ENCODE assay signal across 11 cellular contexts in genomic region chr9:111994831-111995458, GRCh38.
DNase-seq lines count a peak whose midpoint lies in the region; ATAC-seq, FAIRE-seq and TF ChIP-seq lines count a peak whose summit lies in the region.
"Had no signal": no experiment of that assay in that cellular context is flagged by ENCODE, and none has a peak within 500 bp of the region (broad histone marks: within the 10 kb centered on the region; RNA-seq: fewer than 3 reads in every experiment).

No MANE protein-coding gene starts in this region.

- H2BK15ac ChIP-seq in H9 (ENCODE audit: low read depth, low read length): no peak overlapping the region

- H3K27ac Mint-ChIP-seq in T-cell (peak overlapping the region; percentile 52 to 56), H9 (no peak overlapping the region)

- H3K56ac ChIP-seq in H9 (ENCODE audit: insufficient read length, low read depth, low read length): no peak overlapping the region

- no peaks in the 10 kb centered on the region for H4K20me1 ChIP-seq in H9 (ENCODE audit: control insufficient read depth, insufficient read depth, insufficient read length)

- H3K14ac ChIP-seq in H9 (ENCODE audit: insufficient read depth, low read length): no peak overlapping the region

- no peak overlapping the region for H3K4me3 ChIP-seq in left lung
- H3K4me3 ChIP-seq: sigmoid colon had no signal

- DNase-seq in T-cell (no peak), left lung (no peak), H9 (no peak), superior temporal gyrus (ENCODE audit: extremely low spot score) (no peak), D721Med (ENCODE audit: insufficient read length, low spot score) (no peak)
- DNase-seq: brain microvascular endothelial cell, NCI-H2171, sigmoid colon had no signal

- intact Hi-C loops in left lung (cut with DNase I): no loop called here

- no peaks in the 10 kb centered on the region for H3K36me3 ChIP-seq in left lung
- H3K36me3 ChIP-seq: brain microvascular endothelial cell, sigmoid colon had no signal

- H3K4me1 ChIP-seq in left lung: no peaks in the 10 kb centered on the region
- H3K4me1 ChIP-seq in H9 (ENCODE audit: insufficient read depth, low read length): no peaks in the 10 kb centered on the region
- H3K4me1 ChIP-seq: sigmoid colon had no signal

- H3K9me3 ChIP-seq in left lung: peaks cover 0 to 4% of the 10 kb centered on the region in 2 donors
- H3K9me3 ChIP-seq in H9 (ENCODE audit: control insufficient read depth, low read depth, low read length): no peaks in the 10 kb centered on the region
- H3K9me3 ChIP-seq: sigmoid colon had no signal

- no peak overlapping the region for H3K9ac ChIP-seq in H9 (ENCODE audit: extremely low read depth, insufficient read length, low read length)

- H3K27ac ChIP-seq in left lung (no peak overlapping the region), H9 (ENCODE audit: insufficient read length, low read depth, low read length) (no peak overlapping the region)
- H3K27ac ChIP-seq: brain microvascular endothelial cell, sigmoid colon had no signal

- H3K4me3 Mint-ChIP-seq in T-cell: no peak overlapping the region
- no peak overlapping the region for H3K4me3 Mint-ChIP-seq in H9

- no peak overlapping the region for H3K23ac ChIP-seq in H9 (ENCODE audit: insufficient read length, low read depth, low read length)

- POLR2A ChIA-PET in T-cell (lab: Charles Lee): interaction anchor here in 1 of 2 donors (0.7 kb wide), 1 partner anchor 1700 kb away, joined by 5 read pairs; no protein-coding TSS in a partner anchor

- H4K5ac ChIP-seq in H9 (ENCODE audit: insufficient read length, low read depth, low read length): no peak overlapping the region

- H3K9me3 Mint-ChIP-seq in T-cell: peaks cover 0 to 11% (median 3%) of the 10 kb centered on the region in 3 donors
- no peaks in the 10 kb centered on the region; a peak in 1 of 5 replicates for H3K9me3 Mint-ChIP-seq in H9

- no peak overlapping the region for H3K4ac ChIP-seq in H9 (ENCODE audit: low read depth, low read length)

- H3K27me3 ChIP-seq in left lung (no peaks in the 10 kb centered on the region), H9 (ENCODE audit: insufficient read depth, low read length) (no peaks in the 10 kb centered on the region)
- H3K27me3 ChIP-seq: brain microvascular endothelial cell, sigmoid colon had no signal

- H3T11ph ChIP-seq in H9 (ENCODE audit: low read length): no peak overlapping the region

- no CpG with 5 or more reads among the region's 10 CpGs for whole genome bisulfite sequencing in H9 (ENCODE audit: extremely low coverage, insufficient read length, low lambda C conversion rate)

- peaks cover 16 to 23% (median 21%) of the 10 kb centered on the region in 3 donors for H3K4me1 Mint-ChIP-seq in T-cell
- H3K4me1 Mint-ChIP-seq in H9: no peaks in the 10 kb centered on the region

- H2AK5ac ChIP-seq in H9 (ENCODE audit: insufficient read length, low read length): no peak overlapping the region

- peaks cover 4% of the 10 kb centered on the region for H3K36me3 Mint-ChIP-seq in T-cell
- H3K36me3 Mint-ChIP-seq in H9 (ENCODE audit: insufficient read depth in 1 of 3, low read depth in 3 of 3): no peaks in the 10 kb centered on the region

- H2BK12ac ChIP-seq in H9 (ENCODE audit: insufficient read length, low read depth, low read length): no peak overlapping the region

- H3K4me2 ChIP-seq in H9 (ENCODE audit: insufficient read depth, insufficient read length, low read length): no peak overlapping the region

- H2BK20ac ChIP-seq in H9 (ENCODE audit: low read depth, low read length, poor library complexity, severe bottlenecking): no peak overlapping the region

- no peak for FAIRE-seq in D721Med (lab: Jason Lieb, UNC)

- no peaks in the 10 kb centered on the region for H3K23me2 ChIP-seq in H9 (ENCODE audit: insufficient read length, low read depth, low read length, poor library complexity, severe bottlenecking)

- no peak overlapping the region for H2AFZ ChIP-seq in H9 (ENCODE audit: low read length)

- CTCF ChIA-PET in T-cell (lab: Charles Lee): interaction anchor here in 1 of 2 donors (0.7 kb wide), 1 partner anchor 57 kb away, joined by 3 read pairs; no protein-coding TSS in a partner anchor

- no peak overlapping the region for H2BK120ac ChIP-seq in H9 (ENCODE audit: low read depth, low read length, poor library complexity, severe bottlenecking)

- no peaks in the 10 kb centered on the region for H3K79me1 ChIP-seq in H9 (ENCODE audit: insufficient read depth, low read depth, low read length, poor library complexity, severe bottlenecking)

- ATAC-seq in GM18517 (IDR thresholded peaks at IDR 0.05; ENCODE audit: unreplicated experiment) (peak; percentile 46), GM21576 (IDR thresholded peaks at IDR 0.05; ENCODE audit: unreplicated experiment) (peak; percentile 45), T-cell (replicated peaks in 1 of 4) (peak in 2 of 4 experiments; percentile 33 to 55), left lung (peak; percentile 82), HG03039 (IDR thresholded peaks at IDR 0.05; ENCODE audit: unreplicated experiment) (no peak)

- no peak for TF ChIP-seq CTCF in left lung (IDR thresholded peaks at IDR 0.05)
- no peak for TF ChIP-seq CTCF in H9 (conservative IDR thresholded peaks at IDR 0.05)
- no peak for TF ChIP-seq CTCF in D721Med (IDR thresholded peaks at IDR 0.05; ENCODE audit: insufficient read depth, missing control alignments)

- no peak overlapping the region for H3K18ac ChIP-seq in H9 (ENCODE audit: insufficient read length, low read depth, low read length)

- no peak overlapping the region for H4K8ac ChIP-seq in H9 (replicated peaks; ENCODE audit: insufficient read length, low read depth, low read length)

- H4K91ac ChIP-seq in H9 (ENCODE audit: insufficient read length, low read depth, low read length): no peak overlapping the region

- H3K79me2 ChIP-seq in H9 (ENCODE audit: insufficient read depth, low read length): no peaks in the 10 kb centered on the region

- H3K27me3 Mint-ChIP-seq in T-cell (no peaks in the 10 kb centered on the region), H9 (ENCODE audit: low read depth) (no peaks in the 10 kb centered on the region)

- no peak overlapping the region for H2BK5ac ChIP-seq in H9 (ENCODE audit: insufficient read length, low read length)

Comparison
In these comparisons a context has a peak if more than half of its experiments do, and no peak if none do; other contexts are left out.
1. H3K27ac Mint-ChIP-seq: peak in T-cell (2 of 2); none in H9 (0 of 3).